Comparison of ENCODE assay signal across 9 cellular contexts in the genomic region with DNA sequence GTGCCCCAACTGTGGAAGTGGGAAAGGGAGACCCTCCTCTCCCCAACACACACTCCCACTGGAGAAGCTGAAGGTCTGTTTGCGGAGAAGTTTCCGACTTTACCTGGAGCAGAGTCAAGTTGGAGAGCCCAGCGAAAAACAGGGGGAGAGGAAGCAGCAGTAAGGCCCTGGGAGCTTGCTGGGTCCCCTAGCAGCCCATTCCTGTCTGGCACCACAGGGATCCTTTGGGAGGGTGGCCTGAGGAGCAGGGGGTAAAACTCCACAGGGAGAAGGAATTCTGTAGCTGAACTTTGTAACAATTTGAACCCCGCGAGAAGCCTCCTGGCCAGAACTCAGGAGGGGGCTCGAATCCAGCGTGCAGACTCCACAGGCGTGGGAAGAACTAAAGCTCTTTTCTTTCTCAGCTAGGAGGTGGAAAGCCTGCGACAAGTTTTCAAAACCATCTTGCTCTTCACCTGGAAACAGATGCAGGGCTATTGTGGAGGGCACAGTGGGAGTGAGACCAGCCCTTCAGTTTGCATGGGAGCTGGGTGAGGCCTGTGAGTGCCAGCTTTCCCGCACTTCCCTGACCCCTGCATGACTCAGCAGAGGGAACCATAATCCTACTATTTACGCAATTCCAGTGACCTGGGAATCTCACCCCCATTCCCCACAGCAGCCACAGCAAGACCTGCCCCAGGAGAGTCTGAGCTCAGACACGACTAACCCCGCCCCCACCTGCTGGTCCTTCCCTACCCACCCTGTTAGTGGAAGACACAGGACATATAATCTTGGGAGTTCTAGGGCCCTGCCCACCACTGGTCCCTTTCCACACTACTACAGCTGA. TPM values are rescaled to one million over a fixed set of nuclear protein-coding genes. Genes with fewer than 3 reads are reported as not detected.
DNase-seq lines count a peak whose midpoint lies in the region; ATAC-seq and TF ChIP-seq lines count a peak whose summit lies in the region.
"Had no signal": no experiment of that assay in that cellular context is flagged by ENCODE, and none has a peak within 500 bp of the region (broad histone marks: within the 10 kb centered on the region; RNA-seq: fewer than 3 reads in every experiment).

No MANE protein-coding gene starts in this region.

- peak overlapping the region; percentile 90 for H3K27ac Mint-ChIP-seq in mesothelial cell of epicardium

- peaks cover 32% of the 10 kb centered on the region for H3K4me1 Mint-ChIP-seq in mesothelial cell of epicardium

- DNase-seq in A172 (ENCODE audit: low spot score) (peak; percentile 74), choroid plexus epithelial cell (ENCODE audit: low read depth) (peak; percentile 48), mesothelial cell of epicardium (ENCODE audit: low spot score in 2 of 2, unreplicated experiment in 2 of 2) (no peak), cerebellar nuclear complex (lab: John Stamatoyannopoulos, UW) (no peak)
- DNase-seq: NCI-H1436 had no signal

- TF ChIP-seq RAD21 in Ishikawa (IDR thresholded peaks at IDR 0.05; ENCODE audit: low read depth): no peak

- peak overlapping the region; percentile 64 for H3K4me3 ChIP-seq in choroid plexus epithelial cell (ENCODE audit: low read depth, low read length)

- H3K9me3 Mint-ChIP-seq in mesothelial cell of epicardium: peaks cover 31% of the 10 kb centered on the region

- H3K27me3 Mint-ChIP-seq in mesothelial cell of epicardium (ENCODE audit: low read depth): no peaks in the 10 kb centered on the region

- no peak overlapping the region for H3K4me3 Mint-ChIP-seq in mesothelial cell of epicardium

- no peak for TF ChIP-seq EP300 in Ishikawa (IDR thresholded peaks at IDR 0.05; ENCODE audit: borderline replicate concordance)

- no peak for ATAC-seq in GM21825 (IDR thresholded peaks at IDR 0.05; ENCODE audit: unreplicated experiment)
- ATAC-seq in activated CD4-positive, CD25-positive, alpha-beta regulatory T cell treated with anti-CD3 and anti-CD28 coated beads, Interleukin-2, amount 50 U/mL, for 24 hours: no peak
- ATAC-seq in GM21360 (IDR thresholded peaks at IDR 0.05; ENCODE audit: unreplicated experiment): no peak

- TF ChIP-seq CTCF in choroid plexus epithelial cell (conservative IDR thresholded peaks at IDR 0.05; ENCODE audit: low read depth, low read length): no peak
- TF ChIP-seq CTCF in mesothelial cell of epicardium (IDR thresholded peaks at IDR 0.05; ENCODE audit: unreplicated experiment): no peak

- peaks cover 9% of the 10 kb centered on the region for H3K36me3 Mint-ChIP-seq in mesothelial cell of epicardium

TF ChIP-seq in Ishikawa, 13 proteins besides CTCF, POLR2A, EP300 and RAD21:
- TF ChIP-seq CEBPB (IDR thresholded peaks at IDR 0.05): 0 out of 2 replicates have a peak, but pooled peaks have one; percentile 30
- no peak for TF ChIP-seq EGR1 (IDR thresholded peaks at IDR 0.05)

RNA-seq across cellular contexts. Expression of a gene that starts 25.8 kb away (rescaled TPM):
- not detected in 2 replicates for total RNA-seq in A172 (2014; rRNA removed; shearing (Covaris generic))
- total RNA-seq in mesothelial cell of epicardium: 28.2 to 30.9 TPM (median 30.6 TPM) in 3 replicates

RNA-seq across cellular contexts. Expression of a gene that starts 35.6 kb away (rescaled TPM):
- 12.9 and 15.0 TPM in 2 replicates for total RNA-seq in A172 (2014; rRNA removed; shearing (Covaris generic))
- total RNA-seq in mesothelial cell of epicardium: 18.5 to 20.3 TPM (median 19.5 TPM) in 3 replicates

Comparison
In these comparisons a context has a peak if more than half of its experiments do, and no peak if none do; other contexts are left out.
1. DNase-seq: peak in A172 (single experiment) and choroid plexus epithelial cell (single experiment); none in mesothelial cell of epicardium (0 of 2) and cerebellar nuclear complex (0 of 2).
2. RNA of a gene that starts 25.8 kb away (total RNA-seq): 28.2 to 30.9 TPM in mesothelial cell of epicardium; not detected in A172; every median in the first group is over 10 times any median in the second.